Comparison of ENCODE assay signal across 9 cellular contexts in the genomic region with DNA sequence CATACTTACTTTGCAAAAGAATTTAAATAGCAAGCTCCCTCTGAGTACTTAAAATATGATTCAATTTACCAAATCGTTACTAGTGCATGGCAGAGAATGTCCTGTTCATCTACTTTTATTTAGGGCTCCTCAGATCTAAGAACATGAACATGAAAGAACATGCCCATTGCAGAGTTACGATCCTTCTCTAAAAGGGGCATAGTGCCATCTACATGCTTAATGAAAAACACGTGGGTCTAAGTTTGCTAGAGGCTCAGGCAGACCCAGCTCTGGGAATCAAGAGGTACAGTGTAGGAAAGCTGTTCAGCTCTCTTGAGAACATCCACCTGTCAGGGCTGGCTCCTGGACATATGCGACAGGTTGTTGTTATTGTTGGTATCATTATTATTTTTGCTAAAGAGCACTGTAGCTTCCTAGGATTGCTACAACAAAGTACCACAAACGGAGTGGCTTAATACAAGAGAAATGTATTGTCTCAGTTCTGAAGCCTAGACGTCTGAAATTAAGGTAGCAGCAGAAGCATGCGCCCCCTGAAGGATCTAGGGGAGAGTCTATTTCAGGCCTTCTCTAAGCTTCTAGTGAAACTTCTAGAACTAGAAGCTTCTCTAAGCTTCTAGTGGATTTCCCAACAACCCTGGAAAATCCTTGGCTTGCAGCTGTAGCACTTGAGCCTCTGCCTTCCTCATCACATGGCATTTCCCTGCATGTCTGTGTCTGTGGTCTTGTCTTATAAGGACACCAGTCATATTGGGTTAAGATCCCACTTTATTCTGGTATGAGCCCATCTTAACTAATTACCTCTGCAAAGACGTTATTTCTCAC.
DNase-seq lines count a peak whose midpoint lies in the region; ATAC-seq and TF ChIP-seq lines count a peak whose summit lies in the region.
"Had no signal": no experiment of that assay in that cellular context is flagged by ENCODE, and none has a peak within 500 bp of the region (broad histone marks: within the 10 kb centered on the region; RNA-seq: fewer than 3 reads in every experiment).

No MANE protein-coding gene starts in this region.

- peaks cover 1 to 2% (median 1%) of the 10 kb centered on the region in 3 donors for H3K27me3 Mint-ChIP-seq in immature natural killer cell (ENCODE audit: low read depth in 3 of 3)

- 0 out of 2 replicates have a peak, but pooled peaks cover 13% of the 10 kb centered on the region for H3K4me1 ChIP-seq in PC-9 (replicated peaks; ENCODE audit: insufficient read depth)

- POLR2A ChIA-PET in PC-9 (lab: Charles Lee; ENCODE audit: unreplicated experiment), result no interaction called here

- no TSS peak for BruUV-seq in PC-9 (replicated peaks; lab: Mats Ljungman, UMichigan)

- H3K4me3 Mint-ChIP-seq in immature natural killer cell, result no peak overlapping the region

- no peaks in the 10 kb centered on the region for H3K36me3 ChIP-seq in PC-9 (ENCODE audit: low read depth)

- intact Hi-C loops in PC-9 (cut with micrococcal nuclease; ENCODE audit: unreplicated experiment), result no loop called here

- H3K4me3 ChIP-seq in PC-9, result no peak overlapping the region

- no peaks in the 10 kb centered on the region for H3F3A ChIP-seq in PC-9 (ENCODE audit: insufficient read depth, low read depth)

- peak; percentile 49 for ATAC-seq in HG02884 (IDR thresholded peaks at IDR 0.05; ENCODE audit: unreplicated experiment)

- no peak for TF ChIP-seq CTCF in PC-9 (conservative IDR thresholded peaks at IDR 0.05)

- H3K9me3 Mint-ChIP-seq in immature natural killer cell, result peaks cover 0 to 1% (median 0%) of the 10 kb centered on the region in 6 donors

- peak overlapping the region in 1 of 6 donors; percentile 28 for H3K27ac Mint-ChIP-seq in immature natural killer cell

- no peaks in the 10 kb centered on the region for H4K20me1 ChIP-seq in PC-9 (ENCODE audit: insufficient read depth)

- DNase-seq in COR-L47 (lab: John Stamatoyannopoulos, UW), result peak; percentile 59
- DNase-seq in SK-N-DZ (ENCODE audit: low spot score), result peak; percentile 43
- peak in 2 of 3 donors; percentile 18 to 43 for DNase-seq in immature natural killer cell
- no peak for DNase-seq in mucosa of gallbladder (ENCODE audit: low spot score)
- no peak for DNase-seq in PC-9
- no peak for DNase-seq in SIG-M5 (lab: John Stamatoyannopoulos, UW)
- no peak for DNase-seq in NK-92 treated with Interleukin-12 subunit alpha and Interleukin-12 subunit beta, amount 100 ng/mL, for 24 hours (lab: John Stamatoyannopoulos, UW)
- DNase-seq: activated CD4-positive, alpha-beta T cell treated with anti-CD3 and anti-CD28 coated beads for 1 hour had no signal

- no peaks in the 10 kb centered on the region for H3K27me3 ChIP-seq in PC-9 (ENCODE audit: insufficient read depth, low read depth)

- no peaks in the 10 kb centered on the region for H3K9me3 ChIP-seq in PC-9 (ENCODE audit: insufficient read depth, low read depth)

- no peaks in the 10 kb centered on the region for H3K36me3 Mint-ChIP-seq in immature natural killer cell

- H2AFZ ChIP-seq in PC-9, result no peak overlapping the region

- H3K9me2 ChIP-seq in PC-9 (ENCODE audit: insufficient read depth), result no peaks in the 10 kb centered on the region

- H3K4me1 Mint-ChIP-seq in immature natural killer cell, result peaks cover 7 to 9% of the 10 kb centered on the region in 2 donors

- H3K4me2 ChIP-seq in PC-9, result no peak overlapping the region

- CTCF ChIA-PET in PC-9 (lab: Charles Lee), result no interaction called here

- H3K27ac ChIP-seq in PC-9, result no peak overlapping the region

- no peaks in the 10 kb centered on the region for H3K79me2 ChIP-seq in PC-9 (ENCODE audit: low read depth)

Comparison
In these comparisons a context has a peak if more than half of its experiments do, and no peak if none do; other contexts are left out.
1. DNase-seq: peak in COR-L47 (single experiment), SK-N-DZ (single experiment) and immature natural killer cell (2 of 3); none in mucosa of gallbladder (single experiment), PC-9 (0 of 2), SIG-M5 (single experiment) and NK-92 treated with Interleukin-12 subunit alpha and Interleukin-12 subunit beta, amount 100 ng/mL, for 24 hours (single experiment).